In the genomic region with DNA sequence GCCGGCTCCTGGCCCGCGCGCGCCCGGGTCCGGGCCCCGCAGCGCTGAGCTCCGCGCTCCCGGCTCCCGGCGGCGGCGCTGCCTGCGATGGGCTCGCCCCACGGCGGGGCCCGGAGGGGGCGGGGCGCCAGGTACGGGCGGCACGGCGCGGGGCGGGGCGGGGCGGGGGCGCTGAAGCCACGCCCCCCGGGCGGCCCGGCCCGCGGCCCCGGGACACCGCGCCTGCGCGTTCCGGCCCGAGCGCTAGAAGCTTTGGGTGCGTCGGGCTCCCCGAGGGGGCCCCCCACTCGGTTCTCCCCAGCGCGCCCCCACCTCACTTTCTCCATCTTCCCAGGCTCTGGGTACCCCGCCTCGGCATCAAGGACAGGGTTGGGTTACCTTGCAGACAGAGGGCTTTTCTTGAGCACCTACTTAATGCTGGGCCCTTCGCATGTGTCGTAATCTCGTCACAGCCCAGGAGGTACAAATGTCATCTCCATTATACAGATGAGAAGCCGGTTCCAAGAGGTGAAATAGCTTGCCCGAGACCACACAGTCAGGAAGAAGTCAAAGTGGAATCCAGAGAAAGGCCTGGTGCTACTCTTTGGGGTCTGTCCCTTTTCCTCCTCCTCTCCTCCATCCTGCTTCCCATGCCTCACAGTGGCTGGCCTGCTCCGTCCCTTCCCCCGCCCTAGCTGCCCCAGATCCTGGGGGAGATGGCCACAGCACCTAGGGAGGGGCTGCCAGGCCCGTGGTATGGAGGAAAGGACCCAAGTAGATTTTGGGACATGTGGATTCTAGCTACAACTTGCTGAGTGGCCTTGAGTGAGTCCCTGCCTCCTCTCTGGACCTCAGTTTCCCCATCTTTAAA, we compare ENCODE assay signal across 8 cellular contexts. TPM values are rescaled to one million over a fixed set of nuclear protein-coding genes. Genes with fewer than 3 reads are reported as not detected.
DNase-seq lines count a peak whose midpoint lies in the region; TF ChIP-seq lines count a peak whose summit lies in the region.

No MANE protein-coding gene starts in this region.

- no peaks in the 10 kb centered on the region for H3K36me3 ChIP-seq in MG63
- no peaks in the 10 kb centered on the region for H3K36me3 ChIP-seq in iPS-15b (ENCODE audit: control insufficient read depth, insufficient read depth, low read length)
- no peaks in the 10 kb centered on the region for H3K36me3 ChIP-seq in tibial artery

- H3K27me3 ChIP-seq in MG63, result no peaks in the 10 kb centered on the region
- peaks cover 12% of the 10 kb centered on the region for H3K27me3 ChIP-seq in iPS-15b (ENCODE audit: control insufficient read depth, insufficient read depth, low read length)
- H3K27me3 ChIP-seq in tibial artery, result peaks cover 0 to 72% of the 10 kb centered on the region in 2 donors

- no peak overlapping the region for H3K9ac ChIP-seq in iPS-15b (ENCODE audit: low read depth, low read length)

- H3K4me3 ChIP-seq in MG63, result peak overlapping the region; percentile 30
- peak overlapping the region; percentile 45 for H3K4me3 ChIP-seq in iPS-15b (ENCODE audit: low read depth, low read length)
- peak overlapping the region in 1 of 2 donors; percentile 16 for H3K4me3 ChIP-seq in tibial artery

- no peak for TF ChIP-seq CTCF in tibial artery (IDR thresholded peaks at IDR 0.05)

- no peak overlapping the region for H3K27ac ChIP-seq in tibial artery

- H3K4me1 ChIP-seq in iPS-15b (ENCODE audit: control insufficient read depth, insufficient read depth, low read length) (peaks cover 2% of the 10 kb centered on the region), tibial artery (peaks cover 0 to 35% (median 2%) of the 10 kb centered on the region in 4 donors)

- DNase-seq in AG20443 (ENCODE audit: low spot score) (peak; percentile 91), MG63 (no peak), NCI-H524 treated with DMSO at 0.1 percent for 48 hours (lab: John Stamatoyannopoulos, UW) (no peak), epidermal melanocyte (ENCODE audit: insufficient read length, low spot score) (no peak), tibial artery (no peak)
- peak; percentile 36 for DNase-seq in activated T-helper 9 cell treated with anti-CD3 and anti-CD28 coated beads, Interleukin-2, amount 50 U/mL, for 16 hours (ENCODE audit: low read depth)
- DNase-seq in stimulated activated CD4-positive, alpha-beta T cell treated with anti-CD3 and anti-CD28 coated beads, Interleukin-4, amount 100 ng/mL, for 1 hour, result peak; percentile 60

- intact Hi-C loops in tibial artery (cut with DNase I; ENCODE audit: low total_unique reads), result no loop called here

- H3K9me3 ChIP-seq in MG63, result no peaks in the 10 kb centered on the region
- H3K9me3 ChIP-seq in iPS-15b (ENCODE audit: control insufficient read depth, insufficient read depth, low read length), result no peaks in the 10 kb centered on the region
- no peaks in the 10 kb centered on the region for H3K9me3 ChIP-seq in tibial artery

RNA-seq across cellular contexts. Expression of gene RAP1GAP, which starts 46.5 kb away (rescaled TPM):
- 0.22 TPM in 1 of 2 replicates, not detected in the other for total RNA-seq in MG63 (2014; rRNA removed; shearing (Covaris generic); ENCODE audit: low replicate concordance)

Comparison
In these comparisons a context has a peak if more than half of its experiments do, and no peak if none do; other contexts are left out.
1. DNase-seq: peak in AG20443 (single experiment), activated T-helper 9 cell treated with anti-CD3 and anti-CD28 coated beads, Interleukin-2, amount 50 U/mL, for 16 hours (single experiment) and stimulated activated CD4-positive, alpha-beta T cell treated with anti-CD3 and anti-CD28 coated beads, Interleukin-4, amount 100 ng/mL, for 1 hour (single experiment); none in MG63 (single experiment), NCI-H524 treated with DMSO at 0.1 percent for 48 hours (single experiment), epidermal melanocyte (single experiment) and tibial artery (0 of 2).